ENCODE assay signal across 8 cellular contexts in the genomic region with DNA sequence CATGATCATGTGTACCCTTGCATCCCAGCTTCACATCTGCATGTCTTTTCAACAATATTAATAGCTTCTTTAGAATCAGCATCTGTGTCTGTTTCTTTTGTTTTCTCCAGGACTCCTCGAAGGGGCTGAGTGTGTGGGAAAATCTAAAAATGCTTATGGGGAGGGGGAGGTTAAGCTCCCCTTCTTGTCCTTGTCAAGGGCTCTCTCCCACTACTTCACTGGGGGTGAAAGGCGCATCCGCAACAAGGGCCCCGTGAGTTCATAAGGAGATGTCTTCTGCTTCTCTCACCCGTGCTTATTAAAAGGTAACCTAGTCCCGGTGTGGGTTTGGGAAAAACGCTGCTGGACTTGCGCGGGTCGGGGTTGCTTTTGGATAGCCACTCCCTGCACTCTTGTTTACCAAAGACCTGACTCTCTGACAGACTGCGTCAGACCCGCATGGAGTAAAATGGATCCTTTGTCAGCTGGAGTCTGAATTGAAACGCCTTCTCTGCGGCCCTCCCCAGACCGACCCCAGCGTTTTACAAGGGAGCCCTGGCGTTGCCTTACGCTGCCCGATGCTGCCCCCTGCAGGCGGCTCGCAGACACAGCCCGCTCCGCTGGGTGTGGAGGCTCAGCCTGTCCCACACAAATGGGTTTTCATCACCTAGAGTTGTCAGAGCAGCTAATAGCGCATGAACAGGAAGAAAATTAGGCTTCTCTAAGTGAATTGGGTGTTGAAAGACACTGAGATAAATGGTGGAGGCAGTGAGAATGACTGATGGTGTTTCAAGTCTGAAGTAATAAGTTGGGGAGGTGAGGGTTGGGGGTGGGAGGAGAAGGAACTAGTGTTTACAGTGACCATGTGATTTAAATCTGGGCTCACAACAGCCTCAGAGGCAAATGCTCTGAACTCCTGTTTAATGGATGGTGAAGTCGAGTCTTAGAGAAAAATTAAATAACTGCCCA. TPM values are rescaled to one million over a fixed set of nuclear protein-coding genes. Genes with fewer than 3 reads are reported as not detected.
A peak's percentile ranks its signal among the peaks of the same experiment; 100 is the strongest.
DNase-seq lines count a peak whose midpoint lies in the region; ATAC-seq and TF ChIP-seq lines count a peak whose summit lies in the region.

No MANE protein-coding gene starts in this region.

- DNase-seq in AG09309 (ENCODE audit: low read depth) (no peak), NCI-H446 treated with DMSO at 0.1 percent for 48 hours (lab: John Stamatoyannopoulos, UW) (peak; percentile 87), choroid plexus epithelial cell (ENCODE audit: low read depth) (peak; percentile 92), left lobe of liver (ENCODE audit: low spot score) (peak; percentile 83)
- DNase-seq in activated CD4-positive, alpha-beta T cell treated with anti-CD3 and anti-CD28 coated beads for 4 hours, result peak; percentile 85 to 92
- DNase-seq in stimulated activated CD4-positive, alpha-beta T cell treated with anti-CD3 and anti-CD28 coated beads, Interleukin-2, amount 100 ng/mL, for 48 hours, result peak; percentile 92 to 97

- ATAC-seq in GM19025 (IDR thresholded peaks at IDR 0.05; ENCODE audit: low read depth, unreplicated experiment) (peak; percentile 55), HG03378 (IDR thresholded peaks at IDR 0.05; ENCODE audit: unreplicated experiment) (peak; percentile 48), left lobe of liver (peak; percentile 100)

- TF ChIP-seq CTCF in AG09309 (IDR thresholded peaks at IDR 0.05; ENCODE audit: control insufficient read depth, insufficient read depth, low read depth, low read length, missing control alignments) (peak; percentile 95), choroid plexus epithelial cell (conservative IDR thresholded peaks at IDR 0.05; ENCODE audit: low read depth, low read length) (peak; percentile 99)

- H3K4me3 ChIP-seq in AG09309 (ENCODE audit: control insufficient read depth, low read depth, low read length) (peak overlapping the region; percentile 29), choroid plexus epithelial cell (ENCODE audit: low read depth, low read length) (peak overlapping the region; percentile 48)

RNA-seq across cellular contexts. Expression of gene IER5, which starts 53.9 kb away (rescaled TPM):
- 3.0 TPM for total RNA-seq in left lobe of liver

Comparison
In these comparisons a context has a peak if more than half of its experiments do, and no peak if none do; other contexts are left out.
1. ATAC-seq: peak in every context shown above with its lines; median percentile 100 in left lobe of liver; 55 in GM19025; 48 in HG03378.